20 cellular contexts compared by ENCODE assay signal in genomic region chr20:37948956-37949355, GRCh38. TPM values are rescaled to one million over a fixed set of nuclear protein-coding genes. Genes with fewer than 3 reads are reported as not detected.
DNase-seq lines count a peak whose midpoint lies in the region; ATAC-seq and TF ChIP-seq lines count a peak whose summit lies in the region.
"Had no signal": no experiment of that assay in that cellular context is flagged by ENCODE, and none has a peak within 500 bp of the region (broad histone marks: within the 10 kb centered on the region; RNA-seq: fewer than 3 reads in every experiment).

No MANE protein-coding gene starts in this region.

- H3K36me3 ChIP-seq in suprapubic skin (no peaks in the 10 kb centered on the region), ascending aorta (no peaks in the 10 kb centered on the region)

- H3K27me3 ChIP-seq in suprapubic skin = peaks cover 8% of the 10 kb centered on the region
- no peaks in the 10 kb centered on the region for H3K27me3 ChIP-seq in ascending aorta

- intact Hi-C loops in ascending aorta (cut with DNase I) = no loop called here

- H3K4me1 ChIP-seq in suprapubic skin (no peaks in the 10 kb centered on the region), ascending aorta (no peaks in the 10 kb centered on the region)

- no peaks in the 10 kb centered on the region for H3K4me1 Mint-ChIP-seq in activated T-cell treated with anti-CD3 and anti-CD28 coated beads, Interleukin-2, amount 50 U/mL, for 24 hours (ENCODE audit: low read depth)
- H3K4me1 Mint-ChIP-seq: CD8-positive, alpha-beta memory T cell had no signal

- peaks cover 4% of the 10 kb centered on the region for H3K9me3 Mint-ChIP-seq in activated T-cell treated with anti-CD3 and anti-CD28 coated beads, Interleukin-2, amount 50 U/mL, for 24 hours

- no peak overlapping the region for H3K4me3 ChIP-seq in coronary artery
- H3K4me3 ChIP-seq in suprapubic skin = no peak overlapping the region
- H3K4me3 ChIP-seq in ascending aorta = no peak overlapping the region

- no peak for TF ChIP-seq CTCF in coronary artery (IDR thresholded peaks at IDR 0.05)
- TF ChIP-seq CTCF in suprapubic skin (IDR thresholded peaks at IDR 0.05) = no peak
- no peak for TF ChIP-seq CTCF in ascending aorta (IDR thresholded peaks at IDR 0.05)

- TF ChIP-seq EP300 in suprapubic skin (IDR thresholded peaks at IDR 0.05) = no peak

- no peak for ATAC-seq in GM19452 (IDR thresholded peaks at IDR 0.05; ENCODE audit: unreplicated experiment)
- ATAC-seq: Panc1, Right ventricle myocardium inferior had no signal

- WGBS in suprapubic skin = 67% methylated on average over 11 of the region's 11 CpGs

- peak; percentile 5 for DNase-seq in activated T-cell treated with anti-CD3 and anti-CD28 coated beads, Interleukin-2, amount 50 U/mL, for 24 hours
- DNase-seq in activated T-cell treated with anti-CD3 and anti-CD28 coated beads, Interleukin-2, amount 50 U/mL, for 48 hours = no peak
- DNase-seq in coronary artery (ENCODE audit: low spot score) (peak; percentile 12), islet precursor cell (peak; percentile 12), suprapubic skin (ENCODE audit: low spot score in 2 of 2) (peak; percentile 3 to 7), kidney glomerular epithelial cell (lab: John Stamatoyannopoulos, UW) (no peak), ascending aorta (ENCODE audit: low spot score in 2 of 2) (no peak)
- DNase-seq: 8988T; Calu3; CD8-positive, alpha-beta memory T cell; DMS153; Karpas-422; NCI-H187 treated with DMSO at 0.1 percent for 48 hours; NCI-H2227 treated with DMSO at 0.1 percent for 48 hours; NCI-H510A treated with DMSO at 0.1 percent for 48 hours; NCI-H82 had no signal

- H3K27me3 Mint-ChIP-seq in activated T-cell treated with anti-CD3 and anti-CD28 coated beads, Interleukin-2, amount 50 U/mL, for 24 hours = peaks cover 2% of the 10 kb centered on the region

- H3K27ac Mint-ChIP-seq in activated T-cell treated with anti-CD3 and anti-CD28 coated beads, Interleukin-2, amount 50 U/mL, for 24 hours = no peak overlapping the region
- H3K27ac Mint-ChIP-seq: CD8-positive, alpha-beta memory T cell had no signal

- H3K27ac ChIP-seq in coronary artery (no peak overlapping the region), suprapubic skin (no peak overlapping the region), ascending aorta (no peak overlapping the region)
- H3K27ac ChIP-seq: C4-2B had no signal

- H3K36me3 Mint-ChIP-seq in activated T-cell treated with anti-CD3 and anti-CD28 coated beads, Interleukin-2, amount 50 U/mL, for 24 hours (ENCODE audit: low read depth) = no peaks in the 10 kb centered on the region

- no peak overlapping the region for H3K4me3 Mint-ChIP-seq in activated T-cell treated with anti-CD3 and anti-CD28 coated beads, Interleukin-2, amount 50 U/mL, for 24 hours
- H3K4me3 Mint-ChIP-seq: CD8-positive, alpha-beta memory T cell had no signal

- H3K9me3 ChIP-seq in suprapubic skin (no peaks in the 10 kb centered on the region), ascending aorta (no peaks in the 10 kb centered on the region)

- no peak for TF ChIP-seq POLR2A in suprapubic skin (IDR thresholded peaks at IDR 0.05)

RNA-seq across cellular contexts. Expression of gene VSTM2L, which starts 46.0 kb away (rescaled TPM):
- total RNA-seq in suprapubic skin = 1 to 10 TPM in 1 of 4 donors, under 1 TPM in 1, not detected in 2; 0.78 to 1.4 TPM
- total RNA-seq in ascending aorta = 1.1 TPM
- total RNA-seq: CD8-positive, alpha-beta memory T cell had no signal

Comparison
In these comparisons a context has a peak if more than half of its experiments do, and no peak if none do; other contexts are left out.
1. DNase-seq: peak in activated T-cell treated with anti-CD3 and anti-CD28 coated beads, Interleukin-2, amount 50 U/mL, for 24 hours (single experiment), coronary artery (single experiment), islet precursor cell (single experiment) and suprapubic skin (2 of 2); none in activated T-cell treated with anti-CD3 and anti-CD28 coated beads, Interleukin-2, amount 50 U/mL, for 48 hours (0 of 2), kidney glomerular epithelial cell (single experiment) and ascending aorta (0 of 2).